Comparison of ENCODE assay signal across 24 cellular contexts in the genomic region with DNA sequence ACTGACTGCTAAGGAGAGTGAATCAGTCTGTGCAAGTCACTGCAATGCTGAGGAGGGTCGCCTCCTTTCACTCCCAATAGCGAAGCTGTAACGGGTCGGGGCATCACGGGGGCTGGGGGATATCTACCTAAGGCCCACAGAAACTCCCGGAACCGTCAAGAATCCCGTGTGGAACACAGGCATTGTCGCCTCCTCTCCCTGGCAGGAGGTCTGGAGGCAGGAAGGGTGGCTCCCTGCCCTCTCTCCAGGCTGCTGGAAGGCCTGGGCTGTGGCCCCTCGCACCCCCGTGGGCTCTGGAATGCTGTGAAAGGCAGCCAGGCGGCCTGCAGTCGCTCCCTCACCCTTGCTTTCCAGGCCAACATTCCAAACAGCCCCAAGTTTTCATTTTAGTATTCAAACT.
"Had no signal": no experiment of that assay in that cellular context is flagged by ENCODE, and none has a peak within 500 bp of the region (broad histone marks: within the 10 kb centered on the region; RNA-seq: fewer than 3 reads in every experiment).

No MANE protein-coding gene starts in this region.

- H3K27ac ChIP-seq: brain microvascular endothelial cell, left ventricle myocardium inferior, ovary, right lobe of liver, stomach, upper lobe of right lung, VCaP had no signal

- H3K4me3 ChIP-seq: coronary artery, left ventricle myocardium inferior, mucosa of descending colon, ovary, right lobe of liver, stomach, upper lobe of right lung had no signal

- H3K27me3 Mint-ChIP-seq: activated naive CD8-positive, alpha-beta T cell treated with anti-CD3 and anti-CD28 coated beads for 36 hours; naive B cell had no signal

- H3K4me1 ChIP-seq: left ventricle myocardium inferior, right lobe of liver had no signal

- H3K27me3 ChIP-seq: ovary, right lobe of liver, stomach, upper lobe of right lung had no signal

- H3K27ac Mint-ChIP-seq: activated naive CD8-positive, alpha-beta T cell treated with anti-CD3 and anti-CD28 coated beads for 36 hours; activated T-cell treated with anti-CD3 and anti-CD28 coated beads, Interleukin-2, amount 50 U/mL, for 72 hours; naive B cell; stimulated activated effector memory CD8-positive, alpha-beta T cell treated with anti-CD3 and anti-CD28 coated beads, Interleukin-12 subunit alpha, Interleukin-12 subunit beta, amount 100 ng/mL, for 72 hours had no signal

- H3K9me3 ChIP-seq: left ventricle myocardium inferior, mucosa of descending colon, ovary, right lobe of liver, stomach, upper lobe of right lung had no signal

- DNase-seq: activated CD4-positive, alpha-beta T cell treated with anti-CD3 and anti-CD28 coated beads, Interleukin-2, amount 50 U/mL, for 1 hour; activated CD4-positive, CD25-positive, alpha-beta regulatory T cell treated with anti-CD3 and anti-CD28 coated beads, Interleukin-2, amount 50 U/mL, for 72 hours; activated CD8-positive, alpha-beta memory T cell treated with anti-CD3 and anti-CD28 coated beads, Interleukin-2, amount 50 U/mL, for 4 hours; activated effector memory CD4-positive, alpha-beta T cell treated with anti-CD3 and anti-CD28 coated beads, Interleukin-2, amount 50 U/mL, for 16 hours; activated naive CD8-positive, alpha-beta T cell treated with anti-CD3 and anti-CD28 coated beads for 36 hours; activated T-cell treated with anti-CD3 and anti-CD28 coated beads, Interleukin-2, amount 50 U/mL, for 72 hours; amniotic stem cell; brain microvascular endothelial cell; central memory CD4-positive, alpha-beta T cell; head of caudate nucleus; left ventricle myocardium inferior; mammary epithelial cell; naive B cell; ovary; right lobe of liver; small intestine; stimulated activated CD4-positive, alpha-beta T cell treated with anti-CD3 and anti-CD28 coated beads, Interleukin-4, amount 100 ng/mL, for 1 hour; stomach; upper lobe of right lung had no signal

- H3K4me3 Mint-ChIP-seq: activated naive CD8-positive, alpha-beta T cell treated with anti-CD3 and anti-CD28 coated beads for 36 hours; activated T-cell treated with anti-CD3 and anti-CD28 coated beads, Interleukin-2, amount 50 U/mL, for 72 hours; naive B cell; neural crest cell; stimulated activated effector memory CD8-positive, alpha-beta T cell treated with anti-CD3 and anti-CD28 coated beads, Interleukin-12 subunit alpha, Interleukin-12 subunit beta, amount 100 ng/mL, for 72 hours had no signal

- H3K36me3 ChIP-seq: brain microvascular endothelial cell, left ventricle myocardium inferior, ovary, upper lobe of right lung had no signal

- ATAC-seq: activated T-cell treated with anti-CD3 and anti-CD28 coated beads, Interleukin-2, amount 50 U/mL, for 72 hours; stimulated activated effector memory CD8-positive, alpha-beta T cell treated with anti-CD3 and anti-CD28 coated beads, Interleukin-12 subunit alpha, Interleukin-12 subunit beta, amount 100 ng/mL, for 72 hours; upper lobe of right lung had no signal
